In genomic region chr5:115336964-115337363, GRCh38 we compare ENCODE assay signal across 29 cellular contexts.
"Had no signal": no experiment of that assay in that cellular context is flagged by ENCODE, and none has a peak within 500 bp of the region (broad histone marks: within the 10 kb centered on the region; RNA-seq: fewer than 3 reads in every experiment).

No MANE protein-coding gene starts in this region.

- H3K4me1 ChIP-seq: ascending aorta had no signal

- H3K27me3 ChIP-seq: ascending aorta, cardiac muscle cell had no signal

- ATAC-seq: activated CD8-positive, alpha-beta T cell treated with anti-CD3 and anti-CD28 coated beads for 36 hours; activated naive CD8-positive, alpha-beta T cell treated with anti-CD3 and anti-CD28 coated beads, Interleukin-2, amount 50 U/mL, for 24 hours; activated T-cell treated with anti-CD3 and anti-CD28 coated beads, Interleukin-2, amount 50 U/mL, for 4 hours; activated T-cell treated with anti-CD3 and anti-CD28 coated beads, Interleukin-2, amount 50 U/mL, for 72 hours; activated T-helper 17 cell treated with anti-CD3 and anti-CD28 coated beads, Interleukin-2, amount 50 U/mL, for 72 hours had no signal

- H3K4me3 ChIP-seq: ascending aorta, cardiac muscle cell had no signal

- H3K27ac ChIP-seq: ascending aorta, cardiac muscle cell, VCaP had no signal

- DNase-seq: activated B cell treated with CpG ODN at 0.5 μM for 24 hours; activated CD4-positive, alpha-beta memory T cell treated with anti-CD3 and anti-CD28 coated beads for 36 hours; activated CD4-positive, alpha-beta T cell treated with anti-CD3 and anti-CD28 coated beads for 4 hours; activated CD4-positive, alpha-beta T cell treated with anti-CD3 and anti-CD28 coated beads, Interleukin-2, amount 10 ng/mL, durations not matched to agents 24 days and 14 days; activated CD4-positive, alpha-beta T cell treated with anti-CD3 and anti-CD28 coated beads, Interleukin-2, amount 50 U/mL, for 1 hour; activated CD4-positive, alpha-beta T cell treated with anti-CD3 and anti-CD28 coated beads, Interleukin-2, amount 50 U/mL, for 4 hours; activated CD4-positive, CD25-positive, alpha-beta regulatory T cell treated with anti-CD3 and anti-CD28 coated beads, Interleukin-2, amount 50 U/mL, for 72 hours; activated CD8-positive, alpha-beta memory T cell treated with anti-CD3 and anti-CD28 coated beads, Interleukin-2, amount 50 U/mL, for 4 hours; activated CD8-positive, alpha-beta T cell treated with anti-CD3 and anti-CD28 coated beads for 36 hours; activated effector memory CD4-positive, alpha-beta T cell treated with anti-CD3 and anti-CD28 coated beads, Interleukin-2, amount 50 U/mL, for 16 hours; activated gamma-delta T cell treated with Interleukin-2 at 50 U/mL for 16 hours; activated naive CD4-positive, alpha-beta T cell treated with anti-CD3 and anti-CD28 coated beads, Interleukin-2, amount 10 ng/mL, durations not matched to agents 7 days and 5 days; activated naive CD4-positive, alpha-beta T cell treated with Interleukin-2 at 50 U/mL for 16 hours; activated naive CD8-positive, alpha-beta T cell treated with anti-CD3 and anti-CD28 coated beads, Interleukin-2, amount 10 ng/mL, durations not matched to agents 7 days and 5 days; activated naive CD8-positive, alpha-beta T cell treated with anti-CD3 and anti-CD28 coated beads, Interleukin-2, amount 50 U/mL, for 24 hours; activated T-cell treated with anti-CD3 and anti-CD28 coated beads for 4 hours; activated T-cell treated with anti-CD3 and anti-CD28 coated beads, Interleukin-2, amount 50 U/mL, for 1 hour; activated T-cell treated with anti-CD3 and anti-CD28 coated beads, Interleukin-2, amount 50 U/mL, for 4 hours; activated T-cell treated with anti-CD3 and anti-CD28 coated beads, Interleukin-2, amount 50 U/mL, for 72 hours; amygdala; caudate nucleus; SW 1271; T-helper 1 cell; T-helper 2 cell; T-helper 9 cell had no signal

- H3K36me3 ChIP-seq: ascending aorta, cardiac muscle cell had no signal

- H3K9me3 ChIP-seq: ascending aorta had no signal
